ENCODE assay signal across 8 cellular contexts in genomic region chr16:83995756-83996155, GRCh38.
A peak's percentile ranks its signal among the peaks of the same experiment; 100 is the strongest.
DNase-seq lines count a peak whose midpoint lies in the region; ATAC-seq lines count a peak whose summit lies in the region.

No MANE protein-coding gene starts in this region.

- H3K27ac ChIP-seq in caudate nucleus (ENCODE audit: low read depth, low read length) = peak overlapping the region; percentile 78

- ATAC-seq in HG03175 (IDR thresholded peaks at IDR 0.05; ENCODE audit: unreplicated experiment) = no peak
- ATAC-seq in HG02840 (IDR thresholded peaks at IDR 0.05; ENCODE audit: low FRiP score, unreplicated experiment) = no peak

- DNase-seq in DMS 273 (lab: John Stamatoyannopoulos, UW; ENCODE audit: unreplicated experiment) (peak; percentile 87), NCI-H146 (lab: John Stamatoyannopoulos, UW) (peak; percentile 96), caudate nucleus (lab: John Stamatoyannopoulos, UW) (peak in 48 of 61 donors; percentile 12 to 95 (median 64)), medulla oblongata (ENCODE audit: extremely low spot score) (peak; percentile 29), foreskin melanocyte (no peak)
- no peak for DNase-seq in activated CD4-positive, alpha-beta T cell treated with anti-CD3 and anti-CD28 coated beads, Interleukin-2, amount 50 U/mL, for 1 hour

Comparison
In these comparisons a context has a peak if more than half of its experiments do, and no peak if none do; other contexts are left out.
1. DNase-seq: peak in DMS 273 (single experiment), NCI-H146 (single experiment), caudate nucleus (48 of 61) and medulla oblongata (single experiment); none in activated CD4-positive, alpha-beta T cell treated with anti-CD3 and anti-CD28 coated beads, Interleukin-2, amount 50 U/mL, for 1 hour (single experiment) and foreskin melanocyte (single experiment).